ENCODE assay signal across 9 cellular contexts in the genomic region with DNA sequence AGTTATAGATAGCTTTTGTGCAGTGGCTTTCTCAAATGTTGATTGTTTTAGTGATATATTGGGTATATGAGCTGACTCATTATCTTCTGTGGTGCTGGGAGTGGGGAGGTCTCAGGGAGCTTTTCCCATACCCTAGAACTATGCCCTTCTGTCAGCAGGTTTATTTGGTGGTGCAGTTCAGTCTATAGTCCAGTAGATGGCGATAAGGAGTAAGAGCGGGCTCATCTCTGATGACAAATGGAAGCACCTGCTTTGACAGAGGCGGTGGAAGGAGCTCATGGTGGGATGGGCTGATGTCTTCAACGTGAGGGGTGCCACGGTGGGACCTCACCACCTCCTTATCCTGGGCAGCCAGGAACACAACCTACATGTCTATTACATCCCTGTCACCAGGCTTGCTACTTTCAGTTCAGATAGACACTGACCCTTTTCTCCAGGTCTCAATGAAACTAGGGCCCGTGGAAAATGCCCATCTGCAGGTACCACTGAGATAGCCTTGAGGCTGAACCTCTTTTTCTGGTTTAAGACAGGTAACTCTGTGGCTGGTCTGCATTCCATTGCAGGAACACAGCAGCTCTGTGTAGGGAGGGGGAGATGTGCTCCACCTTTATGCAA. TPM values are rescaled to one million over a fixed set of nuclear protein-coding genes. Genes with fewer than 3 reads are reported as not detected.
A peak's percentile ranks its signal among the peaks of the same experiment; 100 is the strongest.
DNase-seq lines count a peak whose midpoint lies in the region; ATAC-seq and TF ChIP-seq lines count a peak whose summit lies in the region.
"Had no signal": no experiment of that assay in that cellular context is flagged by ENCODE, and none has a peak within 500 bp of the region (broad histone marks: within the 10 kb centered on the region; RNA-seq: fewer than 3 reads in every experiment).

No MANE protein-coding gene starts in this region.

- no peak overlapping the region for H3K4me2 ChIP-seq in GM23248 (ENCODE audit: unreplicated experiment)

- no peaks in the 10 kb centered on the region for H3K79me2 ChIP-seq in GM23248 (ENCODE audit: insufficient read depth)

- H3K27me3 ChIP-seq in GM23248 (replicated peaks; ENCODE audit: insufficient read depth) = no peaks in the 10 kb centered on the region
- no peaks in the 10 kb centered on the region for H3K27me3 ChIP-seq in SJCRH30
- H3K27me3 ChIP-seq in lung (ENCODE audit: control insufficient read depth, insufficient read depth) = no peaks in the 10 kb centered on the region
- no peaks in the 10 kb centered on the region for H3K27me3 ChIP-seq in transverse colon

- H3K4me1 ChIP-seq in GM23248 (ENCODE audit: insufficient read depth) (no peaks in the 10 kb centered on the region), SJCRH30 (no peaks in the 10 kb centered on the region), lung (ENCODE audit: control insufficient read depth in 2 of 2, insufficient read depth in 2 of 2, low read length in 2 of 2) (no peaks in the 10 kb centered on the region), transverse colon (no peaks in the 10 kb centered on the region)

- ATAC-seq in lung (ENCODE audit: insufficient read depth, low FRiP score) = peak; percentile 82

- intact Hi-C loops in transverse colon (cut with DNase I; ENCODE audit: low total_unique reads) = no loop called here

- no peaks in the 10 kb centered on the region for H3F3A ChIP-seq in GM23248 (ENCODE audit: insufficient read depth)

- no peak for TF ChIP-seq POLR2A in transverse colon (IDR thresholded peaks at IDR 0.05)

- no peak overlapping the region for H3K9ac ChIP-seq in GM23248

- H2AFZ ChIP-seq in GM23248 = no peak overlapping the region

- 16 to 17% methylated on average over 6 of the region's 6 CpGs for WGBS in GM23248 (ENCODE audit: low coverage in 1 of 2, low lambda C conversion rate in 2 of 2, missing lambda C conversion rate in 2 of 2), 2 experiments
- 14 to 17% methylated on average over 6 of the region's 6 CpGs for WGBS in lung, 2 donors
- WGBS in transverse colon (ENCODE audit: low coverage in 1 of 2), 2 donors = 17% methylated on average over 6 of the region's 6 CpGs; no CpG with 5 or more reads in 1 of the 2 donors

- H3K27ac ChIP-seq in GM23248 (no peak overlapping the region), SJCRH30 (no peak overlapping the region), lung (ENCODE audit: low read depth in 1 of 2, low read length in 1 of 2) (no peak overlapping the region), transverse colon (no peak overlapping the region)

- no peak overlapping the region for H3K4me3 ChIP-seq in GM23248
- H3K4me3 ChIP-seq in SJCRH30 = no peak overlapping the region
- no peak overlapping the region for H3K4me3 ChIP-seq in cardiac fibroblast (replicated peaks in 1 of 2; ENCODE audit: low read depth in 2 of 2, low read length in 2 of 2)
- no peak overlapping the region for H3K4me3 ChIP-seq in lung
- no peak overlapping the region for H3K4me3 ChIP-seq in transverse colon

- peak; percentile 94 for TF ChIP-seq CTCF in cardiac fibroblast (IDR thresholded peaks at IDR 0.05; ENCODE audit: low read depth, low read length)
- TF ChIP-seq CTCF in lung (IDR thresholded peaks at IDR 0.05; ENCODE audit: control extremely low read depth, extremely low read depth) = peak; percentile 40
- TF ChIP-seq CTCF in transverse colon (IDR thresholded peaks at IDR 0.05) = peak; percentile 59 to 92 (median 88)

- H3K9me3 ChIP-seq in GM23248 (ENCODE audit: low read depth) = no peaks in the 10 kb centered on the region
- H3K9me3 ChIP-seq in SJCRH30 (replicated peaks) = no peaks in the 10 kb centered on the region
- H3K9me3 ChIP-seq in lung (ENCODE audit: control insufficient read depth in 2 of 2, insufficient read depth in 1 of 2, low read length in 1 of 2) = no peaks in the 10 kb centered on the region
- no peaks in the 10 kb centered on the region for H3K9me3 ChIP-seq in transverse colon

- TF ChIP-seq EP300 in transverse colon (IDR thresholded peaks at IDR 0.05; ENCODE audit: low read depth) = no peak

- H4K20me1 ChIP-seq in GM23248 (ENCODE audit: insufficient read depth) = no peaks in the 10 kb centered on the region

- DNase-seq in SHP77 (lab: John Stamatoyannopoulos, UW) (peak; percentile 1 to 23), SHP77 treated with DMSO at 0.1 percent for 48 hours (lab: John Stamatoyannopoulos, UW) (no peak), GM23248 (peak; percentile 54), Kasumi-1 (lab: John Stamatoyannopoulos, UW) (peak; percentile 72 to 77), SJCRH30 (peak; percentile 17 to 66), cardiac fibroblast (ENCODE audit: low read depth in 2 of 2) (peak; percentile 50 to 61), lung (ENCODE audit: low spot score) (no peak), transverse colon (no peak)

- H3K36me3 ChIP-seq in GM23248 (ENCODE audit: low read depth) (no peaks in the 10 kb centered on the region), SJCRH30 (no peaks in the 10 kb centered on the region), lung (ENCODE audit: control insufficient read depth in 2 of 2, insufficient read depth in 2 of 2, low read length in 2 of 2) (no peaks in the 10 kb centered on the region), transverse colon (no peaks in the 10 kb centered on the region)

- in situ Hi-C loops in GM23248 (cut with MboI) = no loop called here
- in situ Hi-C loops in transverse colon (cut with MboI; ENCODE audit: low pct_ligation_motif_present in 1 of 4, low pct_unique_long_range_greater_than_20kb in 1 of 4, low sequenced_read_pairs in 3 of 4) = no loop called here

- H3K9me2 ChIP-seq in GM23248 (ENCODE audit: insufficient read depth) = no peaks in the 10 kb centered on the region

RNA-seq across cellular contexts. Expression of a gene that starts 13.0 kb away (rescaled TPM):
- not detected in 2 replicates for total RNA-seq in GM23248 (2014; rRNA removed; shearing (Covaris generic))
- polyA plus RNA-seq in GM23248 (2016; fragmentation: Nextera tagmentation; extraction: Ambion mirVana) = not detected in 2 replicates
- total RNA-seq in SJCRH30 (2014; rRNA removed; shearing (Covaris generic)) = not detected in 2 replicates
- under 1 TPM; 0.21 to 0.23 TPM for total RNA-seq in lung
- not detected for polyA plus RNA-seq in lung
- total RNA-seq in transverse colon = 1 to 10 TPM in 1 of 4 donors, under 1 TPM in 1, not detected in 2; 0.27 to 1.3 TPM
- polyA plus RNA-seq: esophagus had no signal

RNA-seq across cellular contexts. Expression of a gene that starts 29.7 kb away (rescaled TPM):
- total RNA-seq in GM23248 (2014; rRNA removed; shearing (Covaris generic)) = not detected in 2 replicates
- not detected in 2 replicates for polyA plus RNA-seq in GM23248 (2016; fragmentation: Nextera tagmentation; extraction: Ambion mirVana)
- total RNA-seq in SJCRH30 (2014; rRNA removed; shearing (Covaris generic)) = not detected in 2 replicates
- not detected for total RNA-seq in lung
- not detected for polyA plus RNA-seq in lung
- not detected for total RNA-seq in transverse colon
- polyA plus RNA-seq: esophagus had no signal

RNA-seq across cellular contexts. Expression of a gene that starts 33.0 kb away (rescaled TPM):
- total RNA-seq in GM23248 (2014; rRNA removed; shearing (Covaris generic)) = not detected in 2 replicates
- polyA plus RNA-seq in GM23248 (2016; fragmentation: Nextera tagmentation; extraction: Ambion mirVana) (not detected in 2 replicates), lung (not detected)
- not detected in 2 replicates for total RNA-seq in SJCRH30 (2014; rRNA removed; shearing (Covaris generic))
- total RNA-seq in lung (not detected), transverse colon (not detected)
- polyA plus RNA-seq: esophagus had no signal

RNA-seq across cellular contexts. Expression of a gene that starts 40.7 kb away (rescaled TPM):
- total RNA-seq in GM23248 (2014; rRNA removed; shearing (Covaris generic)) = 0.22 and 0.25 TPM in 2 replicates
- polyA plus RNA-seq in GM23248 (2016; fragmentation: Nextera tagmentation; extraction: Ambion mirVana) = not detected in 2 replicates
- total RNA-seq in SJCRH30 (2014; rRNA removed; shearing (Covaris generic)) = not detected in 2 replicates
- total RNA-seq in lung = under 1 TPM; 0.06 to 0.18 TPM
- under 1 TPM in 1 of 2 donors, not detected in 1; 0.01 TPM for polyA plus RNA-seq in lung
- total RNA-seq in transverse colon = 10 to 100 TPM in 1 of 4 donors, under 1 TPM in 3; 0.14 to 17.2 (median 0.79) TPM

RNA-seq across cellular contexts. Expression of a gene that starts 50.4 kb away (rescaled TPM):
- not detected in 2 replicates for total RNA-seq in GM23248 (2014; rRNA removed; shearing (Covaris generic))
- polyA plus RNA-seq in GM23248 (2016; fragmentation: Nextera tagmentation; extraction: Ambion mirVana) (0.10 and 0.11 TPM in 2 replicates), lung (not detected)
- not detected in 2 replicates for total RNA-seq in SJCRH30 (2014; rRNA removed; shearing (Covaris generic))
- total RNA-seq in lung (not detected), transverse colon (not detected)
- polyA plus RNA-seq: esophagus had no signal

Comparison
In these comparisons a context has a peak if more than half of its experiments do, and no peak if none do; other contexts are left out.
1. DNase-seq: peak in SHP77 (2 of 2), GM23248 (single experiment), Kasumi-1 (2 of 2), SJCRH30 (2 of 2) and cardiac fibroblast (2 of 2); none in SHP77 treated with DMSO at 0.1 percent for 48 hours (single experiment), lung (single experiment) and transverse colon (single experiment).
2. CTCF ChIP-seq: peak in every context shown above with its lines; median percentile 94 in cardiac fibroblast; 88 in transverse colon; 40 in lung.